ENCODE assay signal across 19 cellular contexts in genomic region chr9:114282507-114282906, GRCh38. TPM values are rescaled to one million over a fixed set of nuclear protein-coding genes. Genes with fewer than 3 reads are reported as not detected.
DNase-seq lines count a peak whose midpoint lies in the region; ATAC-seq, FAIRE-seq and TF ChIP-seq lines count a peak whose summit lies in the region.
"Had no signal": no experiment of that assay in that cellular context is flagged by ENCODE, and none has a peak within 500 bp of the region (broad histone marks: within the 10 kb centered on the region; RNA-seq: fewer than 3 reads in every experiment).

No MANE protein-coding gene starts in this region.

- H4K20me1 ChIP-seq in OCI-LY3 (ENCODE audit: insufficient read depth, low read length) (no peaks in the 10 kb centered on the region), keratinocyte (ENCODE audit: control insufficient read depth, extremely low read depth, insufficient read depth, low read length) (no peaks in the 10 kb centered on the region)

- H3K4me1 Mint-ChIP-seq in stimulated activated naive CD8-positive, alpha-beta T cell treated with anti-CD3 and anti-CD28 coated beads, Interleukin-15, amount 100 ng/mL, for 72 hours, result peaks cover 9% of the 10 kb centered on the region
- H3K4me1 Mint-ChIP-seq: activated naive CD4-positive, alpha-beta T cell treated with anti-CD3 and anti-CD28 coated beads, Interleukin-2, amount 10 ng/mL, durations not matched to agents 7 days and 5 days had no signal

- peak; percentile 68 for FAIRE-seq in keratinocyte (lab: Jason Lieb, UNC)
- FAIRE-seq: bronchial epithelial cell had no signal

- no peak for DNase-seq in stimulated activated naive CD8-positive, alpha-beta T cell treated with anti-CD3 and anti-CD28 coated beads, Interleukin-15, amount 100 ng/mL, for 72 hours
- no peak for DNase-seq in stimulated activated naive CD8-positive, alpha-beta T cell treated with anti-CD3 and anti-CD28 coated beads, Interleukin-15, Interleukin-2, amounts not matched to agents 100 U/mL and 50 U/mL, for 24 hours
- DNase-seq in keratinocyte (ENCODE audit: low read depth, low spot score) (no peak), aorta (no peak)
- DNase-seq: activated CD8-positive, alpha-beta memory T cell treated with anti-CD3 and anti-CD28 coated beads, Interleukin-2, amount 50 U/mL, for 48 hours; C1 segment of cervical spinal cord; MG63; stimulated activated CD4-positive, alpha-beta T cell treated with anti-CD3 and anti-CD28 coated beads, Interleukin-2, amount 100 ng/mL, for 48 hours; thyroid gland had no signal

- H3K27me3 Mint-ChIP-seq in stimulated activated naive CD8-positive, alpha-beta T cell treated with anti-CD3 and anti-CD28 coated beads, Interleukin-15, amount 100 ng/mL, for 72 hours, result no peaks in the 10 kb centered on the region
- H3K27me3 Mint-ChIP-seq: activated naive CD4-positive, alpha-beta T cell treated with anti-CD3 and anti-CD28 coated beads, Interleukin-2, amount 10 ng/mL, durations not matched to agents 7 days and 5 days had no signal

- H3K4me3 ChIP-seq in OCI-LY3 (ENCODE audit: low read length), result no peak overlapping the region
- H3K4me3 ChIP-seq in keratinocyte (ENCODE audit: control insufficient read depth in 2 of 3, extremely low read depth in 1 of 3, insufficient read depth in 2 of 3, low read depth in 1 of 3, low read length in 3 of 3), result no peak overlapping the region
- no peak overlapping the region for H3K4me3 ChIP-seq in aorta (ENCODE audit: low read length in 2 of 2)
- H3K4me3 ChIP-seq: MG63, sigmoid colon, thyroid gland had no signal

- H3K9ac ChIP-seq in OCI-LY3 (ENCODE audit: low read length), result no peak overlapping the region
- H3K9ac ChIP-seq in keratinocyte (ENCODE audit: control insufficient read depth, extremely low read depth, insufficient read depth, low read length), result peak overlapping the region; percentile 59

- peak; percentile 47 for ATAC-seq in stimulated activated naive CD8-positive, alpha-beta T cell treated with anti-CD3 and anti-CD28 coated beads, Interleukin-15, amount 100 ng/mL, for 72 hours
- ATAC-seq in stimulated activated naive CD8-positive, alpha-beta T cell treated with anti-CD3 and anti-CD28 coated beads, Interleukin-15, Interleukin-2, amounts not matched to agents 100 U/mL and 50 U/mL, for 24 hours, result no peak
- ATAC-seq in aorta (ENCODE audit: low FRiP score) (no peak), HG03565 (IDR thresholded peaks at IDR 0.05; ENCODE audit: unreplicated experiment) (no peak), HG03039 (IDR thresholded peaks at IDR 0.05; ENCODE audit: unreplicated experiment) (no peak)

- H3K27ac Mint-ChIP-seq in stimulated activated naive CD8-positive, alpha-beta T cell treated with anti-CD3 and anti-CD28 coated beads, Interleukin-15, amount 100 ng/mL, for 72 hours, result peak overlapping the region in 1 of 2 donors; percentile 85
- H3K27ac Mint-ChIP-seq: activated naive CD4-positive, alpha-beta T cell treated with anti-CD3 and anti-CD28 coated beads, Interleukin-2, amount 10 ng/mL, durations not matched to agents 7 days and 5 days; H9; T-helper 1 cell treated with Interleukin-12 subunit alpha and Interleukin-12 subunit beta and Interleukin-4 antibody, amounts not matched to agents 30 μg/mL and 1 μg/mL, for 36 hours had no signal

- no peak for TF ChIP-seq CTCF in OCI-LY3 (IDR thresholded peaks at IDR 0.05; ENCODE audit: low read depth, low read length)
- TF ChIP-seq CTCF in keratinocyte (optimal IDR thresholded peaks at IDR 0.05 in 1 of 3, IDR thresholded peaks at IDR 0.05 in 1 of 3, conservative IDR thresholded peaks at IDR 0.05 in 1 of 3; ENCODE audit: extremely low read depth in 1 of 3, insufficient read depth in 2 of 3, low read length in 3 of 3), result no peak

- no peaks in the 10 kb centered on the region for H3K79me2 ChIP-seq in OCI-LY3 (ENCODE audit: low read length)
- H3K79me2 ChIP-seq in keratinocyte (ENCODE audit: control insufficient read depth, insufficient read depth, low read length), result peaks cover 2% of the 10 kb centered on the region

- 86 to 87% methylated on average over 6 of the region's 6 CpGs for WGBS in aorta, 2 donors

- H3K27ac ChIP-seq in OCI-LY3 (ENCODE audit: low read length) (no peak overlapping the region), keratinocyte (ENCODE audit: control insufficient read depth, insufficient read depth, low read length) (peak overlapping the region; percentile 82), aorta (ENCODE audit: low read depth in 1 of 2, low read length in 2 of 2) (no peak overlapping the region)
- H3K27ac ChIP-seq: sigmoid colon, thyroid gland had no signal

- H3K4me1 ChIP-seq in OCI-LY3 (ENCODE audit: low read length) (no peaks in the 10 kb centered on the region), keratinocyte (ENCODE audit: control insufficient read depth, extremely low read depth, insufficient read depth, low read length) (peaks cover 45% of the 10 kb centered on the region), aorta (ENCODE audit: control insufficient read depth in 1 of 2, insufficient read depth in 2 of 2, low read length in 2 of 2) (no peaks in the 10 kb centered on the region)
- H3K4me1 ChIP-seq: thyroid gland had no signal

- H3K36me3 ChIP-seq in OCI-LY3 (replicated peaks; ENCODE audit: low read depth, low read length), result no peaks in the 10 kb centered on the region
- peaks cover 3 to 8% of the 10 kb centered on the region in 2 experiments for H3K36me3 ChIP-seq in keratinocyte (ENCODE audit: control insufficient read depth in 2 of 2, extremely low read depth in 1 of 2, insufficient read depth in 2 of 2, low read length in 2 of 2)
- H3K36me3 ChIP-seq in aorta (ENCODE audit: control insufficient read depth in 1 of 2, insufficient read depth in 2 of 2, low read length in 1 of 2), result no peaks in the 10 kb centered on the region
- H3K36me3 ChIP-seq: sigmoid colon, thyroid gland had no signal

- 0 out of 2 replicates have a peak overlapping the region, but pooled peaks have one; percentile 9 for H3K4me2 ChIP-seq in OCI-LY3 (ENCODE audit: low read length)
- H3K4me2 ChIP-seq in keratinocyte (ENCODE audit: control insufficient read depth, extremely low read depth, insufficient read depth, low read depth, low read length), result peak overlapping the region; percentile 49

- H3K9me3 ChIP-seq in OCI-LY3 (ENCODE audit: insufficient read depth, low read length), result no peaks in the 10 kb centered on the region
- H3K9me3 ChIP-seq in keratinocyte (ENCODE audit: control insufficient read depth, low read depth, low read length), result no peaks in the 10 kb centered on the region
- no peaks in the 10 kb centered on the region for H3K9me3 ChIP-seq in aorta (ENCODE audit: control insufficient read depth, low read length)
- H3K9me3 ChIP-seq: MG63, sigmoid colon, thyroid gland had no signal

- no peak overlapping the region for H3K4me3 Mint-ChIP-seq in stimulated activated naive CD8-positive, alpha-beta T cell treated with anti-CD3 and anti-CD28 coated beads, Interleukin-15, amount 100 ng/mL, for 72 hours
- H3K4me3 Mint-ChIP-seq: activated naive CD4-positive, alpha-beta T cell treated with anti-CD3 and anti-CD28 coated beads, Interleukin-2, amount 10 ng/mL, durations not matched to agents 7 days and 5 days; H9; T-helper 1 cell treated with Interleukin-12 subunit alpha and Interleukin-12 subunit beta and Interleukin-4 antibody, amounts not matched to agents 30 μg/mL and 1 μg/mL, for 36 hours had no signal

- H3K9me1 ChIP-seq in keratinocyte (ENCODE audit: control insufficient read depth, extremely low read depth, insufficient read depth, low read length), result no peaks in the 10 kb centered on the region

- intact Hi-C loops in aorta (cut with DNase I), result no loop called here

- H3K27me3 ChIP-seq in OCI-LY3 (ENCODE audit: low read depth, low read length) (no peaks in the 10 kb centered on the region), keratinocyte (ENCODE audit: control insufficient read depth, extremely low read depth, insufficient read depth, low read length) (no peaks in the 10 kb centered on the region), aorta (ENCODE audit: control insufficient read depth in 1 of 2, insufficient read depth in 2 of 2, low read length in 1 of 2) (no peaks in the 10 kb centered on the region)
- H3K27me3 ChIP-seq: MG63, sigmoid colon, thyroid gland had no signal

- dilution Hi-C loops in keratinocyte (cut with MboI; ENCODE audit: extremely low pct_ligation_motif_present, low sequenced_read_pairs), result no loop called here

- H2AFZ ChIP-seq in OCI-LY3 (ENCODE audit: low read depth, low read length) (peak overlapping the region; percentile 39; the same call in 1 of the 2 replicates), keratinocyte (ENCODE audit: control insufficient read depth, low read length) (no peak overlapping the region)

- peaks cover 0 to 8% of the 10 kb centered on the region in 2 donors for H3K9me3 Mint-ChIP-seq in stimulated activated naive CD8-positive, alpha-beta T cell treated with anti-CD3 and anti-CD28 coated beads, Interleukin-15, amount 100 ng/mL, for 72 hours
- H3K9me3 Mint-ChIP-seq: activated naive CD4-positive, alpha-beta T cell treated with anti-CD3 and anti-CD28 coated beads, Interleukin-2, amount 10 ng/mL, durations not matched to agents 7 days and 5 days; H9; T-helper 1 cell treated with Interleukin-12 subunit alpha and Interleukin-12 subunit beta and Interleukin-4 antibody, amounts not matched to agents 30 μg/mL and 1 μg/mL, for 36 hours had no signal

RNA-seq across cellular contexts. Expression of gene ORM1, which starts 40.4 kb away (rescaled TPM):
- polyA plus RNA-seq in keratinocyte (not detected in 3 replicates), aorta (1 to 10 TPM in 1 of 2 donors, under 1 TPM in 1; 0.28 to 3.0 TPM)
- not detected for polyA plus RNA-seq in keratinocyte (2011; ENCODE audit: low read depth)
- polyA plus RNA-seq in keratinocyte (2011; cell fraction: cytosol; rRNA removed), result not detected in 2 replicates
- not detected in 2 replicates for polyA plus RNA-seq in keratinocyte (2011; cell fraction: nucleus; rRNA removed)
- not detected in 2 replicates for polyA plus RNA-seq in keratinocyte (2012; ENCODE audit: low replicate concordance)
- not detected in 3 replicates for polyA minus RNA-seq in keratinocyte
- polyA minus RNA-seq in keratinocyte (2011; cell fraction: cytosol; rRNA and poly(A)+ RNA removed), result not detected
- not detected in 2 replicates for polyA minus RNA-seq in keratinocyte (2011; cell fraction: nucleus; rRNA and poly(A)+ RNA removed)
- total RNA-seq in aorta, result under 1 TPM in 1 of 2 donors, not detected in 1; 0.45 TPM
- total RNA-seq: bronchial epithelial cell, lung microvascular endothelial cell, sigmoid colon, thyroid gland had no signal
- polyA plus RNA-seq: neural cell had no signal

RNA-seq across cellular contexts. Expression of gene ORM2, which starts 47.2 kb away (rescaled TPM):
- not detected in 3 replicates for polyA plus RNA-seq in keratinocyte
- not detected for polyA plus RNA-seq in keratinocyte (2011; ENCODE audit: low read depth)
- not detected in 2 replicates for polyA plus RNA-seq in keratinocyte (2011; cell fraction: cytosol; rRNA removed)
- polyA plus RNA-seq in keratinocyte (2011; cell fraction: nucleus; rRNA removed), result not detected in 2 replicates
- not detected in 2 replicates for polyA plus RNA-seq in keratinocyte (2012; ENCODE audit: low replicate concordance)
- not detected in 3 replicates for polyA minus RNA-seq in keratinocyte
- not detected for polyA minus RNA-seq in keratinocyte (2011; cell fraction: cytosol; rRNA and poly(A)+ RNA removed)
- polyA minus RNA-seq in keratinocyte (2011; cell fraction: nucleus; rRNA and poly(A)+ RNA removed), result not detected in 2 replicates
- not detected for total RNA-seq in aorta
- polyA plus RNA-seq in aorta, result not detected
- total RNA-seq: bronchial epithelial cell, lung microvascular endothelial cell, sigmoid colon, thyroid gland had no signal
- polyA plus RNA-seq: neural cell had no signal
